ENCODE assay signal across 21 cellular contexts in genomic region chr17:79079421-79080200, GRCh38. TPM values are rescaled to one million over a fixed set of nuclear protein-coding genes. Genes with fewer than 3 reads are reported as not detected.
"Had no signal": no experiment of that assay in that cellular context is flagged by ENCODE, and none has a peak within 500 bp of the region (broad histone marks: within the 10 kb centered on the region; RNA-seq: fewer than 3 reads in every experiment).

No MANE protein-coding gene starts in this region.

- H3K27ac Mint-ChIP-seq: nephron progenitor cell; stimulated activated effector memory CD8-positive, alpha-beta T cell treated with anti-CD3 and anti-CD28 coated beads, Interleukin-12 subunit alpha, Interleukin-12 subunit beta, amount 100 ng/mL, for 72 hours had no signal

- H3K4me3 Mint-ChIP-seq: central memory CD8-positive, alpha-beta T cell; nephron progenitor cell; stimulated activated effector memory CD8-positive, alpha-beta T cell treated with anti-CD3 and anti-CD28 coated beads, Interleukin-12 subunit alpha, Interleukin-12 subunit beta, amount 100 ng/mL, for 72 hours had no signal

- DNase-seq: effector memory CD4-positive, alpha-beta T cell; left cardiac atrium; left ventricle myocardium inferior; mesenchymal stem cell; naive thymus-derived CD4-positive, alpha-beta T cell; nephron progenitor cell; stimulated activated CD4-positive, alpha-beta T cell treated with anti-CD3 and anti-CD28 coated beads, Interleukin-4, amount 100 ng/mL, for 1 hour; stimulated activated CD8-positive, alpha-beta memory T cell treated with anti-CD3 and anti-CD28 coated beads, Interleukin-4, amount 100 ng/mL, for 48 hours; stimulated activated naive CD8-positive, alpha-beta T cell treated with anti-CD3 and anti-CD28 coated beads, Interleukin-15, Interleukin-2, amounts not matched to agents 100 U/mL and 50 U/mL, for 24 hours; thyroid gland had no signal

- H3K4me3 ChIP-seq: left ventricle myocardium inferior, lung, right atrium auricular region, smooth muscle cell, suprapubic skin, thyroid gland, upper lobe of left lung had no signal

- H3K27me3 Mint-ChIP-seq: central memory CD8-positive, alpha-beta T cell; naive thymus-derived CD4-positive, alpha-beta T cell had no signal

- H3K27ac ChIP-seq: left ventricle myocardium inferior, right atrium auricular region, suprapubic skin, thyroid gland, upper lobe of left lung had no signal

- H3K9me3 ChIP-seq: left ventricle myocardium inferior, right atrium auricular region, suprapubic skin, thyroid gland, upper lobe of left lung had no signal

- FAIRE-seq: endometrium, frontal cortex, keratinocyte had no signal

- H3K9me3 Mint-ChIP-seq: central memory CD8-positive, alpha-beta T cell; naive thymus-derived CD4-positive, alpha-beta T cell; nephron progenitor cell; stimulated activated effector memory CD8-positive, alpha-beta T cell treated with anti-CD3 and anti-CD28 coated beads, Interleukin-12 subunit alpha, Interleukin-12 subunit beta, amount 100 ng/mL, for 72 hours had no signal

- H3K27me3 ChIP-seq: right atrium auricular region, suprapubic skin, thyroid gland, upper lobe of left lung had no signal

- ATAC-seq: esophagus mucosa; left cardiac atrium; naive thymus-derived CD4-positive, alpha-beta T cell; stimulated activated effector memory CD8-positive, alpha-beta T cell treated with anti-CD3 and anti-CD28 coated beads, Interleukin-12 subunit alpha, Interleukin-12 subunit beta, amount 100 ng/mL, for 72 hours; stimulated activated naive CD8-positive, alpha-beta T cell treated with anti-CD3 and anti-CD28 coated beads, Interleukin-15, Interleukin-2, amounts not matched to agents 100 U/mL and 50 U/mL, for 24 hours had no signal

- H3K4me2 ChIP-seq: smooth muscle cell had no signal

RNA-seq across cellular contexts. Expression of gene C1QTNF1, which starts 55.6 kb away (rescaled TPM):
- polyA plus RNA-seq: naive thymus-derived CD4-positive, alpha-beta T cell had no signal
